16 cellular contexts compared by ENCODE assay signal in genomic region chr2:225114924-225115323, GRCh38.
A peak's percentile ranks its signal among the peaks of the same experiment; 100 is the strongest.
DNase-seq lines count a peak whose midpoint lies in the region; ATAC-seq and TF ChIP-seq lines count a peak whose summit lies in the region.
"Had no signal": no experiment of that assay in that cellular context is flagged by ENCODE, and none has a peak within 500 bp of the region (broad histone marks: within the 10 kb centered on the region; RNA-seq: fewer than 3 reads in every experiment).

No MANE protein-coding gene starts in this region.

- TF ChIP-seq CTCF in HFFc6 (IDR thresholded peaks at IDR 0.05) (no peak), MM.1S (IDR thresholded peaks at IDR 0.05; ENCODE audit: low read length) (no peak), psoas muscle (IDR thresholded peaks at IDR 0.05) (no peak)

- 90 to 95% (median 92%) methylated on average over 1 of the region's 1 CpG for WGBS in psoas muscle, 3 donors

- no peaks in the 10 kb centered on the region for H3K9me3 Mint-ChIP-seq in HFFc6
- H3K9me3 Mint-ChIP-seq in activated CD4-positive, alpha-beta T cell treated with anti-CD3 and anti-CD28 coated beads for 36 hours (ENCODE audit: low read depth) = no peaks in the 10 kb centered on the region
- H3K9me3 Mint-ChIP-seq: CD8-positive, alpha-beta T cell had no signal

- no peaks in the 10 kb centered on the region for H3K9me3 ChIP-seq in MM.1S (replicated peaks; ENCODE audit: insufficient read depth, low read length)
- H3K9me3 ChIP-seq in psoas muscle = no peaks in the 10 kb centered on the region
- H3K9me3 ChIP-seq in Karpas-422 (ENCODE audit: low read length) = no peaks in the 10 kb centered on the region
- H3K9me3 ChIP-seq: BLaER1 treated with 17β-estradiol and CSF1 and Interleukin-3, amounts not matched to agents 10 nM and 100 nM; HAP-1 had no signal

- no peak overlapping the region for H3K9ac ChIP-seq in MM.1S (ENCODE audit: low read length)
- no peak overlapping the region for H3K9ac ChIP-seq in Karpas-422 (ENCODE audit: low read length)
- H3K9ac ChIP-seq: BLaER1 treated with 17β-estradiol and CSF1 and Interleukin-3, amounts not matched to agents 10 nM and 100 nM; GM23248 had no signal

- H3K36me3 Mint-ChIP-seq in HFFc6 (ENCODE audit: low read depth) = peaks cover 8% of the 10 kb centered on the region; the same call in 1 of the 2 replicates
- no peaks in the 10 kb centered on the region for H3K36me3 Mint-ChIP-seq in activated CD4-positive, alpha-beta T cell treated with anti-CD3 and anti-CD28 coated beads for 36 hours (ENCODE audit: low read depth)
- H3K36me3 Mint-ChIP-seq: CD8-positive, alpha-beta T cell had no signal

- H3K4me3 Mint-ChIP-seq in HFFc6 = no peak overlapping the region
- no peak overlapping the region for H3K4me3 Mint-ChIP-seq in activated CD4-positive, alpha-beta T cell treated with anti-CD3 and anti-CD28 coated beads for 36 hours
- H3K4me3 Mint-ChIP-seq: B cell; CD8-positive, alpha-beta T cell had no signal

- no peak overlapping the region for H3K4me3 ChIP-seq in MM.1S (ENCODE audit: low read length)
- H3K4me3 ChIP-seq in psoas muscle = no peak overlapping the region
- H3K4me3 ChIP-seq in Karpas-422 (ENCODE audit: low read length) = no peak overlapping the region
- H3K4me3 ChIP-seq: BLaER1 treated with 17β-estradiol and CSF1 and Interleukin-3, amounts not matched to agents 10 nM and 100 nM; GM12878; GM23248; HAP-1 had no signal

- H3K36me3 ChIP-seq in MM.1S (replicated peaks; ENCODE audit: insufficient read depth, low read length) (no peaks in the 10 kb centered on the region), psoas muscle (ENCODE audit: insufficient read depth in 1 of 2, low read depth in 1 of 2) (no peaks in the 10 kb centered on the region), Karpas-422 (ENCODE audit: insufficient read depth, low read length) (no peaks in the 10 kb centered on the region)
- H3K36me3 ChIP-seq: BLaER1 treated with 17β-estradiol and CSF1 and Interleukin-3, amounts not matched to agents 10 nM and 100 nM; HAP-1 had no signal

- no peak overlapping the region for H2AFZ ChIP-seq in MM.1S (ENCODE audit: low read length)
- H2AFZ ChIP-seq in Karpas-422 (ENCODE audit: low read length) = no peak overlapping the region
- H2AFZ ChIP-seq: GM23248 had no signal

- H3K79me2 ChIP-seq in MM.1S (ENCODE audit: low read length) = no peaks in the 10 kb centered on the region
- no peaks in the 10 kb centered on the region for H3K79me2 ChIP-seq in Karpas-422 (ENCODE audit: low read length)

- H3K27ac Mint-ChIP-seq in HFFc6 = peak overlapping the region; percentile 70; the same call in 1 of the 2 replicates
- H3K27ac Mint-ChIP-seq in activated CD4-positive, alpha-beta T cell treated with anti-CD3 and anti-CD28 coated beads for 36 hours = no peak overlapping the region
- H3K27ac Mint-ChIP-seq: B cell; CD8-positive, alpha-beta T cell had no signal

- peaks cover 6% of the 10 kb centered on the region; the same call in 1 of the 2 replicates for H3F3A ChIP-seq in MM.1S (ENCODE audit: insufficient read depth, low read length)

- H4K20me1 ChIP-seq in MM.1S (ENCODE audit: insufficient read depth, low read length) (no peaks in the 10 kb centered on the region), Karpas-422 (ENCODE audit: insufficient read depth, low read depth, low read length) (no peaks in the 10 kb centered on the region)
- H4K20me1 ChIP-seq: BLaER1 treated with 17β-estradiol and CSF1 and Interleukin-3, amounts not matched to agents 10 nM and 100 nM had no signal

- intact Hi-C loops in psoas muscle (cut with DNase I) = no loop called here
- intact Hi-C loops in activated CD4-positive, alpha-beta T cell treated with anti-CD3 and anti-CD28 coated beads for 36 hours (cut with DNase I, micrococcal nuclease) = no loop called here

- CTCF ChIA-PET in activated CD4-positive, alpha-beta T cell treated with anti-CD3 and anti-CD28 coated beads for 36 hours (lab: Charles Lee) = interaction anchor here (0.7 to 0.8 kb wide), 2 partner anchors 98 to 1325 kb away, joined by 3 to 4 read pairs; no protein-coding TSS in a partner anchor

- H3K27ac ChIP-seq in MM.1S (ENCODE audit: low read length) = peak overlapping the region; percentile 40; the same call in 1 of the 2 replicates
- peak overlapping the region; percentile 69 for H3K27ac ChIP-seq in caudate nucleus (ENCODE audit: low read depth, low read length)
- peak overlapping the region; percentile 46 for H3K27ac ChIP-seq in psoas muscle
- no peak overlapping the region for H3K27ac ChIP-seq in Karpas-422 (ENCODE audit: low read length)
- H3K27ac ChIP-seq: BLaER1 treated with 17β-estradiol and CSF1 and Interleukin-3, amounts not matched to agents 10 nM and 100 nM; GM23248; HL-60 had no signal

- H3K4me1 Mint-ChIP-seq in HFFc6 (ENCODE audit: low read depth) = peaks cover 53% of the 10 kb centered on the region
- peaks cover 5% of the 10 kb centered on the region for H3K4me1 Mint-ChIP-seq in activated CD4-positive, alpha-beta T cell treated with anti-CD3 and anti-CD28 coated beads for 36 hours

- H3K4me2 ChIP-seq in MM.1S (ENCODE audit: low read depth, low read length) (peak overlapping the region; percentile 38; the same call in 1 of the 2 replicates), Karpas-422 (ENCODE audit: low read depth, low read length, poor library complexity, severe bottlenecking) (no peak overlapping the region)

- H3K4me1 ChIP-seq in MM.1S (ENCODE audit: low read length) (peaks cover 46% of the 10 kb centered on the region), psoas muscle (peaks cover 4% of the 10 kb centered on the region), Karpas-422 (ENCODE audit: low read length) (no peaks in the 10 kb centered on the region; the same call in none of the 2 replicates)
- H3K4me1 ChIP-seq: HAP-1 had no signal

- no peak for ATAC-seq in psoas muscle
- ATAC-seq in activated CD4-positive, alpha-beta T cell treated with anti-CD3 and anti-CD28 coated beads for 36 hours = no peak
- ATAC-seq: CD8-positive, alpha-beta T cell; GM12878 had no signal

- no peaks in the 10 kb centered on the region; the same call in 1 of the 2 replicates for H3K27me3 Mint-ChIP-seq in HFFc6 (ENCODE audit: insufficient read depth)
- no peaks in the 10 kb centered on the region for H3K27me3 Mint-ChIP-seq in activated CD4-positive, alpha-beta T cell treated with anti-CD3 and anti-CD28 coated beads for 36 hours
- H3K27me3 Mint-ChIP-seq: B cell had no signal

- H3K9me2 ChIP-seq in MM.1S (replicated peaks; ENCODE audit: insufficient read depth, low read length) = no peaks in the 10 kb centered on the region
- no peaks in the 10 kb centered on the region for H3K9me2 ChIP-seq in Karpas-422 (replicated peaks; ENCODE audit: insufficient read depth, low read length)

- H3K27me3 ChIP-seq in MM.1S (replicated peaks; ENCODE audit: insufficient read depth, low read length) (no peaks in the 10 kb centered on the region), psoas muscle (ENCODE audit: insufficient read depth in 3 of 3, low read length in 2 of 3) (no peaks in the 10 kb centered on the region), Karpas-422 (ENCODE audit: low read length) (no peaks in the 10 kb centered on the region)
- H3K27me3 ChIP-seq: BLaER1 treated with 17β-estradiol and CSF1 and Interleukin-3, amounts not matched to agents 10 nM and 100 nM had no signal

- DNase-seq in HFFc6 (no peak), MM.1S (no peak), caudate nucleus (lab: John Stamatoyannopoulos, UW) (no peak), psoas muscle (no peak), Karpas-422 (no peak), inferior parietal cortex (ENCODE audit: extremely low spot score) (no peak)
- no peak for DNase-seq in activated CD4-positive, alpha-beta T cell treated with anti-CD3 and anti-CD28 coated beads for 36 hours
- DNase-seq: Calu3; CD8-positive, alpha-beta T cell; DMS79 treated with DMSO at 0.1 percent for 48 hours; GM23248 had no signal

- POLR2A ChIA-PET in activated CD4-positive, alpha-beta T cell treated with anti-CD3 and anti-CD28 coated beads for 36 hours (lab: Charles Lee) = no interaction called here
